Comparison of ENCODE assay signal across 9 cellular contexts in the genomic region with DNA sequence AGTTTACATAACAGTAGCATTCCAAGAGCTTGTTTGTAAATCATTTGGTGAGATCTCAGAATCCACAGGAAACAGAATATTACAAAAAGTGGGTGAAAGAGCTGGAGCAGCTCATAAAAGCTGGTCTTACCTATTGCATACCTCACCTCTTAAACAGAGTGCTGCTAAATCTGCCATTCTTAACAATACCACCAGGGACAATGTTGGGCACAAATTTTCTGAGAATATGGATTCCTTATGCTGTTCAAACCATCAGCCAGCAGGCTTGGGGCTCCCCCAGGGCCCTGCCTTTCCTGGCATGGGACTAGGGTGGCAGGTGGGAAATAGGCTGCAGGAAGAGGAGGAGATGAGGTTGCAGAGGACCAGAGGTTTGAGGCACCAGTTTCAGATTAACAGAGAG. TPM values are rescaled to one million over a fixed set of nuclear protein-coding genes. Genes with fewer than 3 reads are reported as not detected.
DNase-seq lines count a peak whose midpoint lies in the region; ATAC-seq, FAIRE-seq and TF ChIP-seq lines count a peak whose summit lies in the region.
"Had no signal": no experiment of that assay in that cellular context is flagged by ENCODE, and none has a peak within 500 bp of the region (broad histone marks: within the 10 kb centered on the region; RNA-seq: fewer than 3 reads in every experiment).

No MANE protein-coding gene starts in this region.

- H3K4me2 ChIP-seq in KMS-11 (no peak overlapping the region), GM12878 (ENCODE audit: control insufficient read depth, insufficient read depth) (no peak overlapping the region)

- H4K20me1 ChIP-seq in KMS-11 (ENCODE audit: insufficient read depth) (no peaks in the 10 kb centered on the region), GM12878 (ENCODE audit: control insufficient read depth, insufficient read depth) (no peaks in the 10 kb centered on the region)

- CTCF ChIA-PET in GM12878 (lab: Yijun Ruan, JAX), result interaction anchor here (0.6 kb wide), 1 partner anchor 1483 kb away, joined by 3 read pairs; no protein-coding TSS in a partner anchor

- no peak for TF ChIP-seq POLR2A in GM12878 (IDR thresholded peaks at IDR 0.05; ENCODE audit: low read depth, low read length)
- TF ChIP-seq POLR2A in esophagus squamous epithelium (IDR thresholded peaks at IDR 0.05), result no peak

- H3K9me3 ChIP-seq in GM12878 (replicated peaks; ENCODE audit: control insufficient read depth, insufficient read depth, low read length), result no peaks in the 10 kb centered on the region
- H3K9me3 ChIP-seq in esophagus squamous epithelium, result no peaks in the 10 kb centered on the region

- H3K4me1 Mint-ChIP-seq in nephron progenitor cell, result peaks cover 20% of the 10 kb centered on the region

- no peaks in the 10 kb centered on the region for H3K79me2 ChIP-seq in KMS-11 (ENCODE audit: insufficient read depth, low read depth)
- no peaks in the 10 kb centered on the region for H3K79me2 ChIP-seq in GM12878 (ENCODE audit: control insufficient read depth, insufficient read depth, low read length)

- BruUV-seq in GM12878 (replicated peaks; lab: Mats Ljungman, UMichigan), result no TSS peak

- H3K9me3 Mint-ChIP-seq in nephron progenitor cell, result peaks cover 7% of the 10 kb centered on the region
- H3K9me3 Mint-ChIP-seq: activated T-cell treated with anti-CD3 and anti-CD28 coated beads, Interleukin-2, amount 50 U/mL, for 4 hours had no signal

- in situ Hi-C loops in GM12878 (cut with MboI), result no loop called here

- H3K36me3 Mint-ChIP-seq in nephron progenitor cell (ENCODE audit: low read depth), result peaks cover 6% of the 10 kb centered on the region

- POLR2A ChIA-PET in GM12878 (lab: Charles Lee), result no interaction called here

- H3K4me3 ChIP-seq in KMS-11 (IDR thresholded peaks at IDR 0.05; ENCODE audit: insufficient read depth, low read depth, low read length) (no peak overlapping the region), GM12878 (no peak overlapping the region), esophagus squamous epithelium (no peak overlapping the region)

- TF ChIP-seq CTCF in KMS-11 (conservative IDR thresholded peaks at IDR 0.05; ENCODE audit: low read depth, low read length), result peak; percentile 61
- peak in 2 of 3 experiments; percentile 11 to 43; a peak in 3 of 6 replicates for TF ChIP-seq CTCF in GM12878 (IDR thresholded peaks at IDR 0.05 in 2 of 3, conservative IDR thresholded peaks at IDR 0.05 in 1 of 3; ENCODE audit: control insufficient read depth in 2 of 3, extremely low read depth in 1 of 3, insufficient read depth in 1 of 3, low read depth in 3 of 3, low read length in 3 of 3)
- TF ChIP-seq CTCF in nephron progenitor cell (IDR thresholded peaks at IDR 0.05), result peak; percentile 24
- peak in 2 of 6 experiments; percentile 24 to 46 for TF ChIP-seq CTCF in esophagus squamous epithelium (IDR thresholded peaks at IDR 0.05)

- H3K27ac ChIP-seq in KMS-11 (no peak overlapping the region), GM12878 (ENCODE audit: control insufficient read depth, insufficient read depth) (no peak overlapping the region), esophagus squamous epithelium (no peak overlapping the region)

- SMC1A ChIA-PET in GM12878 (lab: Charles Lee; ENCODE audit: uncharacterized antibody, unreplicated experiment), result interaction anchor here (0.8 kb wide), 1 partner anchor 16 kb away, joined by 4 read pairs; no protein-coding TSS in a partner anchor

- H3K27ac Mint-ChIP-seq in nephron progenitor cell, result no peak overlapping the region

- peaks cover 6% of the 10 kb centered on the region for H3K27me3 Mint-ChIP-seq in nephron progenitor cell (ENCODE audit: low read depth, poor library complexity)

- RAD21 ChIA-PET in GM12878 (lab: Charles Lee; ENCODE audit: unreplicated experiment), result no interaction called here

- H3K9ac ChIP-seq in KMS-11 (no peak overlapping the region), GM12878 (ENCODE audit: control insufficient read depth, insufficient read depth, low read length) (no peak overlapping the region)

- FAIRE-seq in GM12878 (lab: Jason Lieb, UNC), result no peak
- no peak for FAIRE-seq in frontal cortex (lab: Jason Lieb, UNC)

- no peak overlapping the region for H3K4me3 Mint-ChIP-seq in nephron progenitor cell
- H3K4me3 Mint-ChIP-seq: activated T-cell treated with anti-CD3 and anti-CD28 coated beads, Interleukin-2, amount 50 U/mL, for 4 hours had no signal

- intact Hi-C loops in GM12878 (cut with micrococcal nuclease; ENCODE audit: unreplicated experiment), result no loop called here
- intact Hi-C loops in esophagus squamous epithelium (cut with DNase I), result no loop called here

- DNase-seq in NCI-H1105 (lab: John Stamatoyannopoulos, UW), result peak; percentile 7
- DNase-seq in NCI-H1105 treated with DMSO at 0.1 percent for 48 hours (lab: John Stamatoyannopoulos, UW), result no peak
- DNase-seq in GM12878 (ENCODE audit: low read depth, low spot score), result no peak
- no peak for DNase-seq in nephron progenitor cell
- DNase-seq in frontal cortex (ENCODE audit: low spot score in 2 of 2), result no peak
- DNase-seq in SK-N-DZ (ENCODE audit: low spot score), result no peak
- DNase-seq in esophagus squamous epithelium (lab: John Stamatoyannopoulos, UW), result no peak
- DNase-seq: activated T-cell treated with anti-CD3 and anti-CD28 coated beads, Interleukin-2, amount 50 U/mL, for 4 hours had no signal

- no peak overlapping the region for H2AFZ ChIP-seq in KMS-11 (ENCODE audit: low read depth)
- H2AFZ ChIP-seq in GM12878 (ENCODE audit: control insufficient read depth, low read depth, low read length), result no peak overlapping the region

- H3K36me3 ChIP-seq in KMS-11 (ENCODE audit: insufficient read depth), result no peaks in the 10 kb centered on the region
- H3K36me3 ChIP-seq in GM12878 (ENCODE audit: control insufficient read depth in 2 of 2, insufficient read depth in 2 of 2, low read length in 1 of 2), result no peaks in the 10 kb centered on the region
- H3K36me3 ChIP-seq in esophagus squamous epithelium, result no peaks in the 10 kb centered on the region

- ATAC-seq in GM12878, result peak; percentile 65
- ATAC-seq: activated T-cell treated with anti-CD3 and anti-CD28 coated beads, Interleukin-2, amount 50 U/mL, for 4 hours had no signal

- H3K4me1 ChIP-seq in KMS-11 (ENCODE audit: low read depth, poor library complexity, severe bottlenecking) (no peaks in the 10 kb centered on the region), GM12878 (ENCODE audit: control insufficient read depth, insufficient read depth, low read length) (no peaks in the 10 kb centered on the region), esophagus squamous epithelium (peaks cover 0 to 12% (median 0%) of the 10 kb centered on the region in 3 donors)

- TF ChIP-seq RAD21 in GM12878 (IDR thresholded peaks at IDR 0.05; ENCODE audit: insufficient read depth, low read depth, low read length), result no peak

- H3K27me3 ChIP-seq in KMS-11 (ENCODE audit: insufficient read depth, low read depth), result no peaks in the 10 kb centered on the region
- H3K27me3 ChIP-seq in GM12878 (replicated peaks in 1 of 2; ENCODE audit: control insufficient read depth in 2 of 2, insufficient read depth in 2 of 2, low read length in 1 of 2), result no peaks in the 10 kb centered on the region; a peak in 3 of 4 replicates
- H3K27me3 ChIP-seq in esophagus squamous epithelium, result no peaks in the 10 kb centered on the region

- TF ChIP-seq EP300 in GM12878 (IDR thresholded peaks at IDR 0.05; ENCODE audit: borderline replicate concordance in 1 of 2, control insufficient read depth in 1 of 2, low read depth in 2 of 2, low read length in 2 of 2), result no peak

TF ChIP-seq in GM12878, 131 proteins besides CTCF, POLR2A, EP300 and RAD21 (continues in another document):
- TF ChIP-seq NR2C2 (IDR thresholded peaks at IDR 0.05; ENCODE audit: borderline replicate concordance, control insufficient read depth, insufficient read length, low read depth), result no peak
- no peak for TF ChIP-seq FOXM1 (IDR thresholded peaks at IDR 0.05; ENCODE audit: low read depth, low read length)
- TF ChIP-seq, protein P1, sequence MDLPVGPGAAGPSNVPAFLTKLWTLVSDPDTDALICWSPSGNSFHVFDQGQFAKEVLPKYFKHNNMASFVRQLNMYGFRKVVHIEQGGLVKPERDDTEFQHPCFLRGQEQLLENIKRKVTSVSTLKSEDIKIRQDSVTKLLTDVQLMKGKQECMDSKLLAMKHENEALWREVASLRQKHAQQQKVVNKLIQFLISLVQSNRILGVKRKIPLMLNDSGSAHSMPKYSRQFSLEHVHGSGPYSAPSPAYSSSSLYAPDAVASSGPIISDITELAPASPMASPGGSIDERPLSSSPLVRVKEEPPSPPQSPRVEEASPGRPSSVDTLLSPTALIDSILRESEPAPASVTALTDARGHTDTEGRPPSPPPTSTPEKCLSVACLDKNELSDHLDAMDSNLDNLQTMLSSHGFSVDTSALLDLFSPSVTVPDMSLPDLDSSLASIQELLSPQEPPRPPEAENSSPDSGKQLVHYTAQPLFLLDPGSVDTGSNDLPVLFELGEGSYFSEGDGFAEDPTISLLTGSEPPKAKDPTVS (IDR thresholded peaks at IDR 0.05; ENCODE audit: low read depth, low read length), result no peak

RNA-seq across cellular contexts. Expression of a gene that starts 55.6 kb away (rescaled TPM):
- not detected in 2 replicates for total RNA-seq in GM12878 (2013; cell fraction: nucleolus; rRNA removed)
- not detected in 2 replicates for total RNA-seq in GM12878 (2014; rRNA removed)
- total RNA-seq in GM12878 (2014; rRNA removed; fragmentation: Illumina TruSeq; extraction: Trizol), result not detected in 2 replicates
- 0.23 TPM in 1 of 2 replicates, not detected in the other for total RNA-seq in GM12878 (2021)
- not detected for polyA plus RNA-seq in GM12878 (2011; ENCODE audit: low read depth)
- not detected in 2 replicates for polyA plus RNA-seq in GM12878 (2011; rRNA removed)
- polyA plus RNA-seq in GM12878 (2011; cell fraction: cytosol; rRNA removed), result not detected in 2 replicates
- polyA plus RNA-seq in GM12878 (2011; cell fraction: nucleus; rRNA removed), result not detected in 2 replicates
- polyA plus RNA-seq in GM12878 (2012), result not detected in 2 replicates
- polyA plus RNA-seq in GM12878 (2014; fragmentation: Illumina TruSeq; extraction: Trizol), result not detected in 2 replicates
- not detected for polyA plus RNA-seq in GM12878 (2014; fragmentation: Nextera tagmentation; extraction: Ambion mirVana)
- polyA plus RNA-seq in GM12878 (2014; rRNA removed), result 0.03 TPM in 1 of 2 replicates, not detected in the other
- polyA plus RNA-seq in GM12878 (2016; fragmentation: Nextera tagmentation; extraction: Ambion mirVana), result not detected
- not detected in 2 replicates for polyA minus RNA-seq in GM12878 (2011; rRNA and poly(A)+ RNA removed)
- polyA minus RNA-seq in GM12878 (2011; cell fraction: cytosol; rRNA and poly(A)+ RNA removed), result not detected in 2 replicates
- polyA minus RNA-seq in GM12878 (2011; cell fraction: nucleus; rRNA and poly(A)+ RNA removed), result not detected in 2 replicates
- 14.3 TPM for total RNA-seq in frontal cortex
- not detected in 2 replicates for polyA plus RNA-seq in SK-N-DZ (2014; cell fraction: cytosol; rRNA removed)
- not detected in 2 replicates for polyA plus RNA-seq in SK-N-DZ (2014; cell fraction: nucleus; rRNA removed)
- total RNA-seq in esophagus squamous epithelium, result 10 to 100 TPM; 15.8 to 75.8 (median 52.0) TPM

Comparison
In these comparisons a context has a peak if more than half of its experiments do, and no peak if none do; other contexts are left out.
1. RNA of a gene that starts 55.6 kb away (total RNA-seq): 15.8 to 75.8 TPM in esophagus squamous epithelium and 14.3 TPM in frontal cortex (single experiment); 0.23 TPM in GM12878; every median in the first group is over 10 times any median in the second.